In the genomic region with DNA sequence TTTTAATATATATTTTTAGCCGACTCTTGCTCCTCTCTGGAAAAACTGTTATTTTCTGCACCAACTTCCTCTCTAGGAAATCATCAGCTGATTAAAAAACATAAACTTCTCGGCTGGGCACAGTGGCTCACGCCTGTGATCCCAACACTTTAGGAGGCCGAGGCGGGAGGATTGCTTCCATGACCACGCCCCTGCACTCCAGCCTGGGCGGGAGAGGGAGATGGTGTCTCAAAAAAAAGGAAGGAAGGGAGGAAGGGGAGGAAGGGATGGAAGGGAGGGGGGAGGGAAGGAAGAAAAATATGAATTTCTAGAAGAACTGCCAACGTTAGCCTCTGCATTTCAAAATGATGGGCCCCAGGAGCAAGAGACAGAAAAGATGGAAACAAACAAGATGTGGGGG, we compare ENCODE assay signal across 22 cellular contexts. TPM values are rescaled to one million over a fixed set of nuclear protein-coding genes. Genes with fewer than 3 reads are reported as not detected.
"Had no signal": no experiment of that assay in that cellular context is flagged by ENCODE, and none has a peak within 500 bp of the region (broad histone marks: within the 10 kb centered on the region; RNA-seq: fewer than 3 reads in every experiment).

No MANE protein-coding gene starts in this region.

- H3K27me3 ChIP-seq: esophagus squamous epithelium, right atrium auricular region, thyroid gland, vagina had no signal

- H3K9me3 Mint-ChIP-seq: activated CD4-positive, alpha-beta memory T cell treated with anti-CD3 and anti-CD28 coated beads for 36 hours; activated T-cell treated with anti-CD3 and anti-CD28 coated beads, Interleukin-2, amount 50 U/mL, for 4 hours; brain; central memory CD8-positive, alpha-beta T cell; naive thymus-derived CD8-positive, alpha-beta T cell had no signal

- FAIRE-seq: endometrium, small intestine had no signal

- H3K4me1 ChIP-seq: right atrium auricular region had no signal

- H3K9me3 ChIP-seq: esophagus squamous epithelium, right atrium auricular region, thyroid gland, vagina had no signal

- H3K36me3 ChIP-seq: right atrium auricular region, thyroid gland, vagina had no signal

- H3K27ac Mint-ChIP-seq: activated CD4-positive, alpha-beta memory T cell treated with anti-CD3 and anti-CD28 coated beads for 36 hours; activated naive CD8-positive, alpha-beta T cell; brain had no signal

- H3K27ac ChIP-seq: right atrium auricular region, thyroid gland, vagina had no signal

- H3K27me3 Mint-ChIP-seq: activated CD4-positive, alpha-beta memory T cell treated with anti-CD3 and anti-CD28 coated beads for 36 hours; activated naive CD8-positive, alpha-beta T cell; brain; central memory CD8-positive, alpha-beta T cell; naive thymus-derived CD8-positive, alpha-beta T cell had no signal

- DNase-seq: activated CD4-positive, alpha-beta memory T cell treated with anti-CD3 and anti-CD28 coated beads for 36 hours; activated CD4-positive, alpha-beta T cell treated with anti-CD3 and anti-CD28 coated beads for 1 hour; activated effector memory CD4-positive, alpha-beta T cell treated with anti-CD3 and anti-CD28 coated beads, Interleukin-2, amount 50 U/mL, for 16 hours; activated T-cell treated with anti-CD3 and anti-CD28 coated beads, Interleukin-2, amount 50 U/mL, for 4 hours; amygdala; esophagus squamous epithelium; foreskin fibroblast; left colon; naive thymus-derived CD8-positive, alpha-beta T cell; small intestine; thyroid gland had no signal

- H3K4me3 ChIP-seq: esophagus squamous epithelium, right atrium auricular region, thyroid gland, vagina had no signal

- H3K4me3 Mint-ChIP-seq: activated CD4-positive, alpha-beta memory T cell treated with anti-CD3 and anti-CD28 coated beads for 36 hours; activated naive CD8-positive, alpha-beta T cell; activated T-cell treated with anti-CD3 and anti-CD28 coated beads, Interleukin-2, amount 50 U/mL, for 4 hours; brain; central memory CD8-positive, alpha-beta T cell; naive thymus-derived CD8-positive, alpha-beta T cell had no signal

RNA-seq across cellular contexts. Expression of gene PPP1R14D, which starts 33.5 kb away (rescaled TPM):
- total RNA-seq: activated CD4-positive, alpha-beta memory T cell treated with anti-CD3 and anti-CD28 coated beads for 36 hours; activated T-cell treated with anti-CD3 and anti-CD28 coated beads, Interleukin-2, amount 50 U/mL, for 4 hours; dermis microvascular lymphatic vessel endothelial cell; lung microvascular endothelial cell; mononuclear cell; naive thymus-derived CD8-positive, alpha-beta T cell; posterior vena cava; right atrium auricular region; T-helper 2 cell treated with Interferon-gamma antibody and Interleukin-4, amounts not matched to agents 100 ng/mL and 5 ng/mL, for 36 hours; thyroid gland; vagina had no signal
- polyA plus RNA-seq: naive thymus-derived CD8-positive, alpha-beta T cell had no signal
